In the genomic region with DNA sequence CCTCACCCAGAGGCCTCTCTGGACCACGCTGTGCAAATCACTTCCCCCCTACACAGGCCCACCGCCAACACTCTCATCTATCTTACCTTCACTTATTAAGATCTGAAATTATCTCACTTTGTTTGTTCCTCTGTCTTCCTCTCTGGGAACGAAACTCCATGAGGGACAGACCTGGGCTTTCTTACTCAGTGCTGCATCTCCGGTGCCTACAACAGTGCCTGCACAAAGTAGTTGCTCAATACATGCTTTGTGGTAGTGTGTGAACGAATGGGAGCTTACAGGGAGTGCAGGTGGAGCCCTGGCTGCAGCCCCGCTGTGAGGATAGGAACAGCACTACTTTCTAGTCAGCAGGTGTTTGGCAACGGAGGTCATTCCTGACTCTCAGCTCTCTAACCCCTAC, we compare ENCODE assay signal across 1 cellular context.
TF ChIP-seq lines count a peak whose summit lies in the region.

No MANE protein-coding gene starts in this region.

TF ChIP-seq in IMR-90, 13 proteins besides CTCF, POLR2A, EP300 and RAD21:
- TF ChIP-seq RCOR1 (IDR thresholded peaks at IDR 0.05; ENCODE audit: insufficient replicate concordance, low read length): no peak
- TF ChIP-seq, protein P1, sequence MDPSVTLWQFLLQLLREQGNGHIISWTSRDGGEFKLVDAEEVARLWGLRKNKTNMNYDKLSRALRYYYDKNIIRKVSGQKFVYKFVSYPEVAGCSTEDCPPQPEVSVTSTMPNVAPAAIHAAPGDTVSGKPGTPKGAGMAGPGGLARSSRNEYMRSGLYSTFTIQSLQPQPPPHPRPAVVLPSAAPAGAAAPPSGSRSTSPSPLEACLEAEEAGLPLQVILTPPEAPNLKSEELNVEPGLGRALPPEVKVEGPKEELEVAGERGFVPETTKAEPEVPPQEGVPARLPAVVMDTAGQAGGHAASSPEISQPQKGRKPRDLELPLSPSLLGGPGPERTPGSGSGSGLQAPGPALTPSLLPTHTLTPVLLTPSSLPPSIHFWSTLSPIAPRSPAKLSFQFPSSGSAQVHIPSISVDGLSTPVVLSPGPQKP (IDR thresholded peaks at IDR 0.05; ENCODE audit: borderline replicate concordance, low read depth, low read length): no peak
- TF ChIP-seq, protein P2, sequence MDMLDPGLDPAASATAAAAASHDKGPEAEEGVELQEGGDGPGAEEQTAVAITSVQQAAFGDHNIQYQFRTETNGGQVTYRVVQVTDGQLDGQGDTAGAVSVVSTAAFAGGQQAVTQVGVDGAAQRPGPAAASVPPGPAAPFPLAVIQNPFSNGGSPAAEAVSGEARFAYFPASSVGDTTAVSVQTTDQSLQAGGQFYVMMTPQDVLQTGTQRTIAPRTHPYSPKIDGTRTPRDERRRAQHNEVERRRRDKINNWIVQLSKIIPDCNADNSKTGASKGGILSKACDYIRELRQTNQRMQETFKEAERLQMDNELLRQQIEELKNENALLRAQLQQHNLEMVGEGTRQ (IDR thresholded peaks at IDR 0.05; ENCODE audit: low read depth, low read length): no peak
- no peak for TF ChIP-seq CEBPB (IDR thresholded peaks at IDR 0.05; ENCODE audit: low read depth, low read length)
- TF ChIP-seq RFX5 (IDR thresholded peaks at IDR 0.05; ENCODE audit: low read depth, low read length): no peak
- no peak for TF ChIP-seq CHD1 (IDR thresholded peaks at IDR 0.05; ENCODE audit: low read depth, low read length)
- TF ChIP-seq NFE2L2 (IDR thresholded peaks at IDR 0.05; ENCODE audit: low read depth, low read length): no peak
- TF ChIP-seq MXI1 (IDR thresholded peaks at IDR 0.05; ENCODE audit: borderline replicate concordance, low read depth, low read length): no peak
- no peak for TF ChIP-seq SMC3 (IDR thresholded peaks at IDR 0.05; ENCODE audit: low read depth, low read length)
- TF ChIP-seq MAFK (IDR thresholded peaks at IDR 0.05; ENCODE audit: low read depth, low read length): no peak
- no peak for TF ChIP-seq BHLHE40 (IDR thresholded peaks at IDR 0.05; ENCODE audit: low read depth, low read length)
- no peak for TF ChIP-seq MAZ (IDR thresholded peaks at IDR 0.05; ENCODE audit: borderline replicate concordance, low read depth, low read length)
- no peak for TF ChIP-seq FOS (IDR thresholded peaks at IDR 0.05; ENCODE audit: low read depth, low read length)
